In genomic region chr14:71399057-71399487, GRCh38 we compare ENCODE assay signal across 8 cellular contexts.
DNase-seq lines count a peak whose midpoint lies in the region; ATAC-seq and TF ChIP-seq lines count a peak whose summit lies in the region.

No MANE protein-coding gene starts in this region.

- no peak overlapping the region for H3K9ac ChIP-seq in colonic mucosa (ENCODE audit: low read depth in 2 of 2, low read length in 2 of 2)

- no peaks in the 10 kb centered on the region for H3K36me3 ChIP-seq in GM06990 (ENCODE audit: control insufficient read depth, insufficient read depth, low read length)
- no peaks in the 10 kb centered on the region for H3K36me3 ChIP-seq in colonic mucosa
- H3K36me3 ChIP-seq in aorta (ENCODE audit: control insufficient read depth in 1 of 2, insufficient read depth in 2 of 2, low read length in 1 of 2) = no peaks in the 10 kb centered on the region

- H3K4me1 Mint-ChIP-seq in MCF 10A (ENCODE audit: insufficient read depth, unreplicated experiment) = peaks cover 6% of the 10 kb centered on the region

- H3K4me3 Mint-ChIP-seq in MCF 10A (ENCODE audit: unreplicated experiment) = no peak overlapping the region

- no peak for TF ChIP-seq CTCF in GM06990 (IDR thresholded peaks at IDR 0.05; ENCODE audit: insufficient read depth, low read length, poor library complexity, severe bottlenecking)
- no peak for TF ChIP-seq CTCF in colonic mucosa (IDR thresholded peaks at IDR 0.05)
- TF ChIP-seq CTCF in MCF 10A (IDR thresholded peaks at IDR 0.05; ENCODE audit: unreplicated experiment) = no peak

- intact Hi-C loops in colonic mucosa (cut with DNase I) = no loop called here
- intact Hi-C loops in aorta (cut with DNase I) = no loop called here
- intact Hi-C loops in MCF 10A (cut with micrococcal nuclease) = no loop called here

- no peak overlapping the region for H3K27ac Mint-ChIP-seq in MCF 10A (ENCODE audit: low read depth, unreplicated experiment)

- H3K27ac ChIP-seq in colonic mucosa = peak overlapping the region; percentile 30
- no peak overlapping the region for H3K27ac ChIP-seq in aorta (ENCODE audit: low read depth in 1 of 2, low read length in 2 of 2)

- WGBS in aorta, 2 donors = 69 to 75% methylated on average over 3 of the region's 3 CpGs

- H3K4me1 ChIP-seq in colonic mucosa (no peaks in the 10 kb centered on the region), aorta (ENCODE audit: control insufficient read depth in 1 of 2, insufficient read depth in 2 of 2, low read length in 2 of 2) (peaks cover 2 to 5% of the 10 kb centered on the region in 2 donors)

- no peaks in the 10 kb centered on the region for H3K36me3 Mint-ChIP-seq in MCF 10A (ENCODE audit: insufficient read depth, unreplicated experiment)

- no peaks in the 10 kb centered on the region for H3K9me3 ChIP-seq in colonic mucosa
- no peaks in the 10 kb centered on the region for H3K9me3 ChIP-seq in aorta (ENCODE audit: control insufficient read depth, low read length)

- H3K4me3 ChIP-seq in GM06990 (replicated peaks; ENCODE audit: low read depth, low read length) (no peak overlapping the region; the same call in 1 of the 2 replicates), colonic mucosa (no peak overlapping the region), aorta (ENCODE audit: low read length in 2 of 2) (no peak overlapping the region)

- DNase-seq in GM06990 (ENCODE audit: extremely low read depth, insufficient read length) (peak; percentile 67), colonic mucosa (no peak), aorta (no peak), MCF 10A (ENCODE audit: unreplicated experiment) (no peak), NCI-H1092 (lab: John Stamatoyannopoulos, UW) (no peak), globus pallidus (ENCODE audit: low spot score) (no peak)

- ATAC-seq in GM21381 (IDR thresholded peaks at IDR 0.05; ENCODE audit: unreplicated experiment) (peak; percentile 71), HG03558 (IDR thresholded peaks at IDR 0.05; ENCODE audit: extremely low read depth, unreplicated experiment) (peak; percentile 55), aorta (ENCODE audit: low FRiP score) (peak; percentile 69)

- H3K27me3 Mint-ChIP-seq in MCF 10A (ENCODE audit: insufficient read depth, unreplicated experiment) = no peaks in the 10 kb centered on the region

- H3K27me3 ChIP-seq in GM06990 (replicated peaks; ENCODE audit: control insufficient read depth, insufficient read depth, low read length) (no peaks in the 10 kb centered on the region), colonic mucosa (no peaks in the 10 kb centered on the region), aorta (ENCODE audit: control insufficient read depth in 1 of 2, insufficient read depth in 2 of 2, low read length in 1 of 2) (no peaks in the 10 kb centered on the region)

- no TSS peak for BruUV-seq in MCF 10A (replicated peaks; lab: Mats Ljungman, UMichigan)

- POLR2A ChIA-PET in MCF 10A (lab: Yijun Ruan, JAX) = interaction anchor here (0.6 to 1.2 kb wide), 3 partner anchors 8 to 77 kb away, joined by 3 to 5 read pairs (median 3); no protein-coding TSS in a partner anchor

- no peaks in the 10 kb centered on the region for H3K9me3 Mint-ChIP-seq in MCF 10A (ENCODE audit: unreplicated experiment)

- CTCF ChIA-PET in MCF 10A (lab: Yijun Ruan, JAX) = interaction anchor here (0.6 to 1.2 kb wide), 2 partner anchors 11 to 54 kb away, joined by 3 read pairs; no protein-coding TSS in a partner anchor
